In genomic region chr1:96842215-96842614, GRCh38 we compare ENCODE assay signal across 15 cellular contexts.
DNase-seq lines count a peak whose midpoint lies in the region; ATAC-seq and TF ChIP-seq lines count a peak whose summit lies in the region.
"Had no signal": no experiment of that assay in that cellular context is flagged by ENCODE, and none has a peak within 500 bp of the region (broad histone marks: within the 10 kb centered on the region; RNA-seq: fewer than 3 reads in every experiment).

No MANE protein-coding gene starts in this region.

- H3K4me2 ChIP-seq in PC-9 (no peak overlapping the region), fibroblast of lung (ENCODE audit: extremely low read depth, insufficient read depth, low read length) (no peak overlapping the region)

- no peaks in the 10 kb centered on the region for H3K27me3 ChIP-seq in AG04450 (ENCODE audit: control insufficient read depth, insufficient read depth, low read length)
- H3K27me3 ChIP-seq in PC-9 (ENCODE audit: insufficient read depth, low read depth): no peaks in the 10 kb centered on the region
- H3K27me3 ChIP-seq in fibroblast of lung (ENCODE audit: control insufficient read depth, insufficient read depth, low read length): no peaks in the 10 kb centered on the region
- H3K27me3 ChIP-seq: dorsolateral prefrontal cortex, SJSA1 had no signal

- no peaks in the 10 kb centered on the region for H3K79me2 ChIP-seq in PC-9 (ENCODE audit: low read depth)
- H3K79me2 ChIP-seq in fibroblast of lung (ENCODE audit: control insufficient read depth, insufficient read depth, low read length): no peaks in the 10 kb centered on the region

- H3K9me3 ChIP-seq in AG04450 (ENCODE audit: control insufficient read depth, insufficient read depth, low read length) (no peaks in the 10 kb centered on the region), PC-9 (ENCODE audit: insufficient read depth, low read depth) (no peaks in the 10 kb centered on the region), fibroblast of lung (ENCODE audit: control insufficient read depth, insufficient read depth, low read depth, low read length) (no peaks in the 10 kb centered on the region)
- H3K9me3 ChIP-seq: SJSA1 had no signal

- H4K20me1 ChIP-seq in PC-9 (ENCODE audit: insufficient read depth) (no peaks in the 10 kb centered on the region), fibroblast of lung (ENCODE audit: control insufficient read depth, extremely low read depth, insufficient read depth, low read length) (no peaks in the 10 kb centered on the region)

- H3F3A ChIP-seq in PC-9 (ENCODE audit: insufficient read depth, low read depth): no peaks in the 10 kb centered on the region

- DNase-seq in AG04450 (ENCODE audit: low read depth, low spot score) (no peak), HCEC 1CT (peak; percentile 32), PC-9 (no peak), fibroblast of lung (ENCODE audit: low read depth in 2 of 2) (peak in 1 of 2 donors; percentile 51), islet precursor cell (no peak), NAMALWA (ENCODE audit: low spot score) (no peak)
- DNase-seq: activated CD4-positive, CD25-positive, alpha-beta regulatory T cell treated with anti-CD3 and anti-CD28 coated beads, Interleukin-2, amount 50 U/mL, for 72 hours; dorsolateral prefrontal cortex; natural killer cell; NCI-H1694; NCI-H524 treated with DMSO at 0.1 percent for 48 hours; right cardiac atrium had no signal

- POLR2A ChIA-PET in AG04450 (lab: Yijun Ruan, JAX) (no interaction called here), PC-9 (lab: Charles Lee; ENCODE audit: unreplicated experiment) (no interaction called here)

- H3K4me3 ChIP-seq in AG04450 (ENCODE audit: low read depth, low read length) (no peak overlapping the region), PC-9 (no peak overlapping the region), fibroblast of lung (replicated peaks in 1 of 4; ENCODE audit: control extremely low read depth in 1 of 4, insufficient read depth in 1 of 4, low read depth in 3 of 4, low read length in 4 of 4) (no peak overlapping the region)
- H3K4me3 ChIP-seq: dorsolateral prefrontal cortex, SJSA1 had no signal

- no peaks in the 10 kb centered on the region for H3K36me3 ChIP-seq in PC-9 (ENCODE audit: low read depth)
- no peaks in the 10 kb centered on the region for H3K36me3 ChIP-seq in fibroblast of lung (ENCODE audit: control insufficient read depth, insufficient read depth, low read length)
- H3K36me3 ChIP-seq: SJSA1 had no signal

- intact Hi-C loops in PC-9 (cut with micrococcal nuclease; ENCODE audit: unreplicated experiment): no loop called here

- peak; percentile 46 for TF ChIP-seq CTCF in AG04450 (IDR thresholded peaks at IDR 0.05; ENCODE audit: low read depth, low read length)
- TF ChIP-seq CTCF in PC-9 (conservative IDR thresholded peaks at IDR 0.05): peak; percentile 29; the same call in 1 of the 2 replicates
- peak; percentile 41 to 58 for TF ChIP-seq CTCF in fibroblast of lung (conservative IDR thresholded peaks at IDR 0.05 in 1 of 2, IDR thresholded peaks at IDR 0.05 in 1 of 2; ENCODE audit: low read depth in 1 of 2, low read length in 2 of 2)

- CTCF ChIA-PET in AG04450 (lab: Charles Lee) (interaction anchor here (0.6 to 0.7 kb wide), 3 partner anchors 340 to 946 kb away, joined by 3 read pairs; no protein-coding TSS in a partner anchor), PC-9 (lab: Charles Lee) (no interaction called here)

- H3K9ac ChIP-seq in fibroblast of lung (ENCODE audit: insufficient read depth, low read length): no peak overlapping the region

- H3K27ac ChIP-seq in AG04450 (ENCODE audit: low read depth, low read length) (no peak overlapping the region), PC-9 (no peak overlapping the region), fibroblast of lung (ENCODE audit: insufficient read depth, low read length) (no peak overlapping the region)
- H3K27ac ChIP-seq: dorsolateral prefrontal cortex, SJSA1 had no signal

- ATAC-seq in GM18498 (IDR thresholded peaks at IDR 0.05; ENCODE audit: unreplicated experiment) (no peak), HG03196 (IDR thresholded peaks at IDR 0.05; ENCODE audit: unreplicated experiment) (no peak)
- ATAC-seq: natural killer cell, right cardiac atrium had no signal

- H3K9me2 ChIP-seq in PC-9 (ENCODE audit: insufficient read depth): no peaks in the 10 kb centered on the region

- H3K4me1 ChIP-seq in PC-9 (replicated peaks; ENCODE audit: insufficient read depth) (no peaks in the 10 kb centered on the region), fibroblast of lung (ENCODE audit: control insufficient read depth, extremely low read depth, insufficient read depth, low read length) (no peaks in the 10 kb centered on the region)
- H3K4me1 ChIP-seq: SJSA1 had no signal

- H2AFZ ChIP-seq in PC-9: no peak overlapping the region
- no peak overlapping the region for H2AFZ ChIP-seq in fibroblast of lung (ENCODE audit: low read length)

- BruUV-seq in PC-9 (replicated peaks; lab: Mats Ljungman, UMichigan): no TSS peak
